ENCODE assay signal across 23 cellular contexts in the genomic region with DNA sequence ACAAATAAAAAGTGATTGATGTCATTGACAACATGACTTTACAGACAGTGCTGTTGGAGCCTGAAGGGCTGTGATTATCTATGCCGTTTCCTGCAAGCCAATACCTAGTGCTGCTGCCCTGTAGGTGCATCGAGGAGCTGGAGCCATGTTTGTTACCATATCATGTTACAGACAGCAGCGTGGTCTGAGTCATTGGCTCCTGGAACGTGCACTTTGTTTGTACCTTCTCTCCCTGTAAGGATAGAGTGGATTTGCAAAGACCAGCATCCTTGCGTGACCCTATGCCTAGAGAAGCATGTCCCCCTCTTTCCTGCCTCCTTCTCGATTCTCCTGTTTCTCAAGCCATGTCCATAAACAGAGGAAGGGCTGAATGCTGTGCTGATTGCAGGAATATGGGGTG.
DNase-seq lines count a peak whose midpoint lies in the region; ATAC-seq and TF ChIP-seq lines count a peak whose summit lies in the region.
"Had no signal": no experiment of that assay in that cellular context is flagged by ENCODE, and none has a peak within 500 bp of the region (broad histone marks: within the 10 kb centered on the region; RNA-seq: fewer than 3 reads in every experiment).

No MANE protein-coding gene starts in this region.

- peaks cover 2 to 4% of the 10 kb centered on the region in 2 donors for H3K9me3 ChIP-seq in breast epithelium
- H3K9me3 ChIP-seq: adrenal gland, esophagus squamous epithelium, upper lobe of right lung had no signal

- no peaks in the 10 kb centered on the region for H3K36me3 ChIP-seq in breast epithelium
- H3K36me3 ChIP-seq: adrenal gland, esophagus squamous epithelium, upper lobe of right lung had no signal

- TF ChIP-seq POLR2A in breast epithelium (IDR thresholded peaks at IDR 0.05) = no peak

- no peaks in the 10 kb centered on the region for H3K4me1 ChIP-seq in breast epithelium
- H3K4me1 ChIP-seq: adrenal gland, esophagus squamous epithelium, foreskin keratinocyte, upper lobe of right lung had no signal

- intact Hi-C loops in breast epithelium (cut with DNase I; ENCODE audit: low total_unique reads) = loop anchor here (5.0 kb wide), 1 partner anchor 1618 kb away; no protein-coding TSS in a partner anchor

- ATAC-seq in HG03378 (IDR thresholded peaks at IDR 0.05; ENCODE audit: unreplicated experiment) (no peak), HG03521 (IDR thresholded peaks at IDR 0.05; ENCODE audit: unreplicated experiment) (no peak)
- ATAC-seq: activated T-helper 17 cell treated with anti-CD3 and anti-CD28 coated beads, Interleukin-2, amount 50 U/mL, for 72 hours; foreskin keratinocyte; Panc1; upper lobe of right lung had no signal

- H3K27ac ChIP-seq in breast epithelium = no peak overlapping the region
- H3K27ac ChIP-seq: adrenal gland, esophagus squamous epithelium, foreskin keratinocyte, HL-60, KMS-11, upper lobe of right lung had no signal

- H3K27me3 ChIP-seq in breast epithelium = peaks cover 0 to 13% of the 10 kb centered on the region in 2 donors
- H3K27me3 ChIP-seq: adrenal gland, foreskin keratinocyte, upper lobe of right lung had no signal

- H3K4me3 ChIP-seq in breast epithelium = no peak overlapping the region
- H3K4me3 ChIP-seq: adrenal gland, esophagus squamous epithelium, smooth muscle cell, upper lobe of right lung had no signal

- DNase-seq in NCI-H2081 (lab: John Stamatoyannopoulos, UW) (peak; percentile 12 to 42), NCI-H2081 treated with DMSO at 0.1 percent for 48 hours (lab: John Stamatoyannopoulos, UW) (no peak), ELF-1 (ENCODE audit: low read depth, low spot score) (peak; percentile 5), NCI-H2196 treated with DMSO at 0.1 percent for 48 hours (lab: John Stamatoyannopoulos, UW; ENCODE audit: unreplicated experiment) (peak; percentile 27), iPS-NIHi7 (ENCODE audit: extremely low spot score) (peak; percentile 22), breast epithelium (ENCODE audit: low spot score in 2 of 2) (no peak)
- DNase-seq: activated CD4-positive, alpha-beta T cell treated with anti-CD3 and anti-CD28 coated beads for 4 hours; activated naive CD4-positive, alpha-beta T cell treated with anti-CD3 and anti-CD28 coated beads, Interleukin-2, amount 10 ng/mL, durations not matched to agents 7 days and 5 days; adrenal gland; Calu3; esophagus squamous epithelium; foreskin keratinocyte; head of caudate nucleus; Right ventricle myocardium superior; stimulated activated naive CD4-positive, alpha-beta T cell; upper lobe of right lung had no signal

- TF ChIP-seq CTCF in breast epithelium (IDR thresholded peaks at IDR 0.05) = no peak

Comparison
In these comparisons a context has a peak if more than half of its experiments do, and no peak if none do; other contexts are left out.
1. DNase-seq: peak in NCI-H2081 (2 of 2), ELF-1 (single experiment), NCI-H2196 treated with DMSO at 0.1 percent for 48 hours (single experiment) and iPS-NIHi7 (single experiment); none in NCI-H2081 treated with DMSO at 0.1 percent for 48 hours (single experiment) and breast epithelium (0 of 2).